1 cellular context compared by ENCODE assay signal in the genomic region with DNA sequence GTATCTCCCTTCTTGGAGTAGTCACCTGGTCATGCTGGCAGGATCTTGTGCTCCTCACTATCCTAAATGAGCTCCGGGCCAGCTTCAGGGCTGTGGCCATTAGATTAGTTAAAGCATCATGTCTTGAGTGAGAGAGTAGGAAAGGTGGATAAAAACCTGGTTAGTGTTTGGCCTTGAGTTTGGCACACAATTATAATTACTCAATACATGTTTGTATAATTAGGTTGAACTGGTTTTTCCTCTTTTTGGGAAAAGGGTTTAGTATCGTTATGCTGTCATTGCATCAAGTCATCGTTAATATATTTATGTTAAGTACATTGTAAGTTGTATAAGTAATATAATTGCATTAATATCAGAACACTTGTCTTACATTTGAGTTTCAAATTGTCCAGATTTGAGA.
TF ChIP-seq lines count a peak whose summit lies in the region.

No MANE protein-coding gene starts in this region.

TF ChIP-seq in H1, 55 proteins besides CTCF, POLR2A, EP300 and RAD21:
- TF ChIP-seq TBP (IDR thresholded peaks at IDR 0.05; ENCODE audit: low read depth, low read length) (no peak), SRF (IDR thresholded peaks at IDR 0.05; ENCODE audit: low read depth, low read length) (no peak), KDM5A (IDR thresholded peaks at IDR 0.05; ENCODE audit: low read length) (no peak)
- TF ChIP-seq, protein P1, sequence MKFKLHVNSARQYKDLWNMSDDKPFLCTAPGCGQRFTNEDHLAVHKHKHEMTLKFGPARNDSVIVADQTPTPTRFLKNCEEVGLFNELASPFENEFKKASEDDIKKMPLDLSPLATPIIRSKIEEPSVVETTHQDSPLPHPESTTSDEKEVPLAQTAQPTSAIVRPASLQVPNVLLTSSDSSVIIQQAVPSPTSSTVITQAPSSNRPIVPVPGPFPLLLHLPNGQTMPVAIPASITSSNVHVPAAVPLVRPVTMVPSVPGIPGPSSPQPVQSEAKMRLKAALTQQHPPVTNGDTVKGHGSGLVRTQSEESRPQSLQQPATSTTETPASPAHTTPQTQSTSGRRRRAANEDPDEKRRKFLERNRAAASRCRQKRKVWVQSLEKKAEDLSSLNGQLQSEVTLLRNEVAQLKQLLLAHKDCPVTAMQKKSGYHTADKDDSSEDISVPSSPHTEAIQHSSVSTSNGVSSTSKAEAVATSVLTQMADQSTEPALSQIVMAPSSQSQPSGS (IDR thresholded peaks at IDR 0.05; ENCODE audit: low read length): no peak
